ENCODE assay signal across 22 cellular contexts in the genomic region with DNA sequence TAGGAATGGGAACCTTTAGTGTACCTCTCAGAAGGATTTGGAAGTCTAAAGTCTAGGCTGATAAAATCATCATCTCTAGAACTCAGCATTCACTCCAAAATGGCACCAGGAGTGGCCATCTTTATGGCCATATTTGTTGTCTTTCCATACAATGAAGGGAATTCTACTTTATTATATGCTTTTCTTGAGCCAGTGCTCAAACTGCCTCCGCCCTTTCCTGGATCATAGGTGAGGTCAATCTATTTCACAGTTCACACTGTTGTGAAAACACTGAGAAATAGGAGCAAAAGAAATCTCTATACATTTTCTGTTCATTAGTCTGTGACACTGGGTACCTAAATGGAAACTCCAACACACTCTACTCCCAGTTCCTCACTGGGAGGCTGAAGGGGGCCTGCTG. TPM values are rescaled to one million over a fixed set of nuclear protein-coding genes. Genes with fewer than 3 reads are reported as not detected.
A peak's percentile ranks its signal among the peaks of the same experiment; 100 is the strongest.
DNase-seq lines count a peak whose midpoint lies in the region; ATAC-seq and TF ChIP-seq lines count a peak whose summit lies in the region.
"Had no signal": no experiment of that assay in that cellular context is flagged by ENCODE, and none has a peak within 500 bp of the region (broad histone marks: within the 10 kb centered on the region; RNA-seq: fewer than 3 reads in every experiment).

No MANE protein-coding gene starts in this region.

- POLR2A ChIA-PET in CD4-positive, alpha-beta T cell (lab: Charles Lee) = no interaction called here
- POLR2A ChIA-PET in activated B cell treated with CpG ODN at 0.5 μM for 24 hours (lab: Charles Lee) = no interaction called here

- no peak overlapping the region for H3K4me3 ChIP-seq in mucosa of descending colon
- H3K4me3 ChIP-seq: A549; BLaER1 treated with 17β-estradiol and CSF1 and Interleukin-3, amounts not matched to agents 10 nM and 100 nM; GM23248 had no signal

- H3K4me1 Mint-ChIP-seq in CD4-positive, alpha-beta T cell (ENCODE audit: low read depth) = no peaks in the 10 kb centered on the region
- peaks cover 19% of the 10 kb centered on the region for H3K4me1 Mint-ChIP-seq in activated B cell treated with CpG ODN at 0.5 μM for 24 hours

- H3K36me3 Mint-ChIP-seq in CD4-positive, alpha-beta T cell (ENCODE audit: low read depth) = peaks cover 60% of the 10 kb centered on the region
- H3K36me3 Mint-ChIP-seq in activated B cell treated with CpG ODN at 0.5 μM for 24 hours (ENCODE audit: low read depth) = peaks cover 57% of the 10 kb centered on the region

- H3K27ac Mint-ChIP-seq in CD4-positive, alpha-beta T cell = peak overlapping the region; percentile 1
- H3K27ac Mint-ChIP-seq in activated B cell treated with CpG ODN at 0.5 μM for 24 hours = peak overlapping the region; percentile 61

- H3K9me3 Mint-ChIP-seq in CD4-positive, alpha-beta T cell = no peaks in the 10 kb centered on the region
- peaks cover 2% of the 10 kb centered on the region for H3K9me3 Mint-ChIP-seq in activated B cell treated with CpG ODN at 0.5 μM for 24 hours

- H3K27ac ChIP-seq in CD4-positive, alpha-beta T cell (ENCODE audit: low read depth, low read length) = no peak overlapping the region
- H3K27ac ChIP-seq: A549; BLaER1 treated with 17β-estradiol and CSF1 and Interleukin-3, amounts not matched to agents 10 nM and 100 nM; GM23248 had no signal

- no peaks in the 10 kb centered on the region for H3K27me3 Mint-ChIP-seq in CD4-positive, alpha-beta T cell
- no peaks in the 10 kb centered on the region for H3K27me3 Mint-ChIP-seq in activated B cell treated with CpG ODN at 0.5 μM for 24 hours
- H3K27me3 Mint-ChIP-seq: CD4-positive, alpha-beta memory T cell had no signal

- no peak for TF ChIP-seq CTCF in CD4-positive, alpha-beta T cell (IDR thresholded peaks at IDR 0.05)
- TF ChIP-seq CTCF in activated B cell treated with CpG ODN at 0.5 μM for 24 hours (IDR thresholded peaks at IDR 0.05) = no peak
- TF ChIP-seq CTCF in mucosa of descending colon (IDR thresholded peaks at IDR 0.05) = no peak

- no peak for DNase-seq in CD4-positive, alpha-beta T cell
- no peak for DNase-seq in activated B cell treated with CpG ODN at 0.5 μM for 24 hours
- DNase-seq in islet precursor cell = peak; percentile 15
- no peak for DNase-seq in mucosa of descending colon
- DNase-seq in occipital lobe (lab: John Stamatoyannopoulos, UW) = no peak
- DNase-seq: 8988T; ACHN; AML-193; BE2C; Caco-2; CD4-positive, alpha-beta memory T cell; DMS153; DND-41; GM23248; H7; HCEC 1CT had no signal

- CTCF ChIA-PET in CD4-positive, alpha-beta T cell (lab: Charles Lee) = no interaction called here
- CTCF ChIA-PET in activated B cell treated with CpG ODN at 0.5 μM for 24 hours (lab: Charles Lee) = no interaction called here

- no peak overlapping the region for H3K4me3 Mint-ChIP-seq in CD4-positive, alpha-beta T cell
- H3K4me3 Mint-ChIP-seq in activated B cell treated with CpG ODN at 0.5 μM for 24 hours = no peak overlapping the region
- H3K4me3 Mint-ChIP-seq: CD14-positive monocyte; CD4-positive, alpha-beta memory T cell had no signal

- peaks cover 3% of the 10 kb centered on the region for H3K4me1 ChIP-seq in mucosa of descending colon (ENCODE audit: low read depth)
- H3K4me1 ChIP-seq: A549, Caco-2 had no signal

- H3K9me3 ChIP-seq in CD4-positive, alpha-beta T cell (ENCODE audit: control insufficient read depth, low read length) = no peaks in the 10 kb centered on the region
- H3K9me3 ChIP-seq in mucosa of descending colon = no peaks in the 10 kb centered on the region
- H3K9me3 ChIP-seq: A549, BE2C, Caco-2 had no signal

- H3K36me3 ChIP-seq in mucosa of descending colon (ENCODE audit: low read depth) = no peaks in the 10 kb centered on the region
- H3K36me3 ChIP-seq: BE2C had no signal

- no peak for ATAC-seq in CD4-positive, alpha-beta T cell (ENCODE audit: poor library complexity)
- no peak for ATAC-seq in activated B cell treated with CpG ODN at 0.5 μM for 24 hours (ENCODE audit: low read depth)
- peak; percentile 61 for ATAC-seq in mucosa of descending colon
- no peak for ATAC-seq in GM19324 (IDR thresholded peaks at IDR 0.05; ENCODE audit: low FRiP score, unreplicated experiment)
- ATAC-seq in HG03342 (IDR thresholded peaks at IDR 0.05; ENCODE audit: unreplicated experiment) = no peak
- ATAC-seq in HG03432 (IDR thresholded peaks at IDR 0.05; ENCODE audit: unreplicated experiment) = no peak
- ATAC-seq: A549 had no signal

- intact Hi-C loops in CD4-positive, alpha-beta T cell (cut with DNase I, micrococcal nuclease) = loop anchor here in 1 of 2 experiments (5.0 kb wide), 1 partner anchor 448 kb away; no protein-coding TSS in a partner anchor
- intact Hi-C loops in activated B cell treated with CpG ODN at 0.5 μM for 24 hours (cut with micrococcal nuclease) (no loop called here), mucosa of descending colon (cut with DNase I, micrococcal nuclease) (no loop called here)

- no peaks in the 10 kb centered on the region for H3K27me3 ChIP-seq in CD4-positive, alpha-beta T cell (ENCODE audit: control insufficient read depth, insufficient read depth, low read length)
- H3K27me3 ChIP-seq: BE2C; BLaER1 treated with 17β-estradiol and CSF1 and Interleukin-3, amounts not matched to agents 10 nM and 100 nM had no signal

RNA-seq across cellular contexts. Expression of a gene that starts 55.6 kb away (rescaled TPM):
- total RNA-seq in CD4-positive, alpha-beta T cell = 10 to 100 TPM; 59.4 to 63.7 TPM
- total RNA-seq in activated B cell treated with CpG ODN at 0.5 μM for 24 hours (139 and 147 TPM in 2 replicates), mucosa of descending colon (10 to 100 TPM; 17.4 to 23.0 (median 22.9) TPM), occipital lobe (1.2 TPM)
